In the genomic region with DNA sequence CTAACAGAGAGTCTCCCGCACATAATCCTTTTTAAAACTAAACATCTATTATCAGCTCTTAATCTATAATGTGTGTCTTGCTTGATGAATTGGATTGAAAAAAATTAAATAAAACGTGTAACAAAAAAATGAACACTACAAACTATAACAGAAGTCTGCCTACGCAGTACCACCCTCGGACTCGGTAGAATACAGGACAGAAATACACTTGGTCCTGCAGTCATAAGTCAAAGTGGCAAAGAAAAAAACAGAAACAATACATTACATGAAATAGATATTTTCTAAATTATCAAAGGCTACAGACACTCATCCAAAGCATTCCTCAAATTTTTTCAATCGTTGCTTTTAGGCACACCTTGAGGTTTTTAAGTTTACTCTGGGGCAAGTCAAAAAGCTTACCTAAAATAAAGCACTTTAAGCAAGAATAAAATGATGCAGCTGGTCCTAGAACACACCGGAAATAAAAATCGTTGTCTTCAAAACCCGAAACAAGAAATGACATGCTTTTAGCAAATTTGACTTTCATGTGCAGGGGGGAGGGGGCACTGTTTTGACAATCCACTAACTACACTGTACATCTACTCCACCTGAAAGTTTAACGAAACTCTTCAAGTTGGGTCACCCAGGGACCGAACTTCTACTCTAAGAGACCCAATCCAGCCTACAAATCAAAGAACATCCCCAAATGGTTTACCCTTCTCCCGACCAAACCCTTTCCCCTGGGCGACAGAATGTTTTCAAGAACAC, we compare ENCODE assay signal across 8 cellular contexts. TPM values are rescaled to one million over a fixed set of nuclear protein-coding genes. Genes with fewer than 3 reads are reported as not detected.
A peak's percentile ranks its signal among the peaks of the same experiment; 100 is the strongest.
DNase-seq lines count a peak whose midpoint lies in the region; ATAC-seq, FAIRE-seq and TF ChIP-seq lines count a peak whose summit lies in the region.

No MANE protein-coding gene starts in this region.

- peak overlapping the region; percentile 94 to 97 for H3K4me3 ChIP-seq in ascending aorta
- peak overlapping the region; percentile 91 to 99 (median 95) for H3K4me3 ChIP-seq in HepG2 (replicated peaks in 1 of 3; ENCODE audit: insufficient read depth in 1 of 3, low read depth in 2 of 3, low read length in 3 of 3)

- TF ChIP-seq POLR2A in HepG2 (IDR thresholded peaks at IDR 0.05; ENCODE audit: insufficient read depth in 1 of 2, low read depth in 2 of 2, low read length in 2 of 2) = no peak

- H3K79me2 ChIP-seq in HepG2 (ENCODE audit: insufficient read depth, low read length) = peaks cover 62% of the 10 kb centered on the region

- ATAC-seq in GM19395 (IDR thresholded peaks at IDR 0.05; ENCODE audit: unreplicated experiment) (peak; percentile 13), HepG2 (no peak), GM19455 (IDR thresholded peaks at IDR 0.05; ENCODE audit: unreplicated experiment) (no peak)

- TF ChIP-seq RAD21 in HepG2 (CRISPR knock-in tag; IDR thresholded peaks at IDR 0.05) = no peak

- H3K27ac ChIP-seq in ascending aorta (peak overlapping the region; percentile 98), HepG2 (ENCODE audit: extremely low read length, insufficient read depth, low read length) (peak overlapping the region; percentile 97)

- 2% methylated on average over 13 of the region's 13 CpGs for WGBS in HepG2 (ENCODE audit: low lambda C conversion rate)

- H3K36me3 ChIP-seq in ascending aorta (no peaks in the 10 kb centered on the region), HepG2 (replicated peaks in 1 of 2; ENCODE audit: control insufficient read depth in 1 of 2, insufficient read depth in 2 of 2, low read length in 2 of 2) (no peaks in the 10 kb centered on the region)

- in situ Hi-C loops in HepG2 (cut with HindIII; ENCODE audit: extremely low pct_ligation_motif_present, low pct_unique_long_range_greater_than_20kb) = no loop called here

- no peak overlapping the region for H2AFZ ChIP-seq in HepG2 (ENCODE audit: low read length)

- H3K4me2 ChIP-seq in HepG2 (ENCODE audit: low read depth, low read length) = peak overlapping the region; percentile 80

- CTCF ChIA-PET in HepG2 (lab: Yijun Ruan, JAX; ENCODE audit: low intra/inter-chr PET ratio, low total read pairs) = no interaction called here

- H3K9me3 ChIP-seq in ascending aorta (no peaks in the 10 kb centered on the region), HepG2 (ENCODE audit: low read length) (no peaks in the 10 kb centered on the region)

- H3K4me1 ChIP-seq in ascending aorta = peaks cover 0 to 18% of the 10 kb centered on the region in 2 donors
- H3K4me1 ChIP-seq in HepG2 (ENCODE audit: insufficient read depth, low read length) = peaks cover 47% of the 10 kb centered on the region

- no peak for TF ChIP-seq CTCF in ascending aorta (IDR thresholded peaks at IDR 0.05)
- no peak for TF ChIP-seq CTCF in HepG2 (CRISPR knock-in tag; IDR thresholded peaks at IDR 0.05)

- DNase-seq in NAMALWA (ENCODE audit: low spot score) = peak; percentile 77
- no peak for DNase-seq in ascending aorta (ENCODE audit: low spot score in 2 of 2)
- no peak for DNase-seq in HepG2 (ENCODE audit: low spot score)
- peak; percentile 33 for DNase-seq in stimulated activated naive CD4-positive, alpha-beta T cell treated with Interleukin-2 at 50 U/mL for 16 hours (lab: John Stamatoyannopoulos, UW)
- no peak for DNase-seq in NCI-H510A treated with DMSO at 0.1 percent for 48 hours (lab: John Stamatoyannopoulos, UW)
- DNase-seq in NCI-H1092 treated with DMSO at 0.1 percent for 48 hours (lab: John Stamatoyannopoulos, UW) = no peak

- TF ChIP-seq EP300 in HepG2 (IDR thresholded peaks at IDR 0.05; ENCODE audit: low read depth in 2 of 2, low read length in 2 of 2) (no peak), HepG2 (CRISPR knock-in tag; IDR thresholded peaks at IDR 0.05; ENCODE audit: borderline replicate concordance) (no peak)

- FAIRE-seq in HepG2 (lab: Jason Lieb, UNC) = no peak

- intact Hi-C loops in ascending aorta (cut with DNase I) = loop anchor here (2.0 to 10.0 kb wide), 4 partner anchors 307 to 1043 kb away; partner anchors contain the start of gene POLR2M
- intact Hi-C loops in HepG2 (cut with micrococcal nuclease; ENCODE audit: unreplicated experiment) = loop anchor here (5.0 to 10.0 kb wide), 2 partner anchors 73 to 316 kb away; partner anchors contain the start of gene LIPC

- H3K9ac ChIP-seq in HepG2 (ENCODE audit: insufficient read depth, low read depth, low read length) = peak overlapping the region; percentile 96

- peaks cover 21% of the 10 kb centered on the region for H4K20me1 ChIP-seq in HepG2 (ENCODE audit: insufficient read depth, low read length)

- no peaks in the 10 kb centered on the region for H3K27me3 ChIP-seq in ascending aorta
- no peaks in the 10 kb centered on the region; a peak in 1 of 5 replicates for H3K27me3 ChIP-seq in HepG2 (ENCODE audit: control insufficient read depth in 1 of 2, insufficient read depth in 2 of 2, low read length in 2 of 2)

- TSS peak; percentile 54 for BruUV-seq in HepG2 (replicated peaks; lab: Mats Ljungman, UMichigan)

- POLR2A ChIA-PET in HepG2 (lab: Yijun Ruan, JAX) = interaction anchor here (0.7 to 3.4 kb wide), 3 partner anchors 15 to 117 kb away, joined by 3 to 111 read pairs (median 3); partner anchors contain the start of gene MINDY2

TF ChIP-seq in HepG2, 621 proteins besides CTCF, POLR2A, EP300 and RAD21 (continues in another document):
- TF ChIP-seq SAP130 (CRISPR knock-in tag; IDR thresholded peaks at IDR 0.05; ENCODE audit: low read depth) (0 out of 2 replicates have a peak, but pooled peaks have one; percentile 8), ZNF329 (CRISPR knock-in tag; IDR thresholded peaks at IDR 0.05; ENCODE audit: low read depth) (no peak), ZFP36 (IDR thresholded peaks at IDR 0.05; ENCODE audit: borderline replicate concordance, low read depth, low read length, partially characterized antibody) (no peak), ZNF572 (CRISPR knock-in tag; IDR thresholded peaks at IDR 0.05) (no peak), ZNF446 (CRISPR knock-in tag; IDR thresholded peaks at IDR 0.05) (no peak), ARID2 (CRISPR knock-in tag; IDR thresholded peaks at IDR 0.05; ENCODE audit: borderline replicate concordance) (0 out of 2 replicates have a peak, but pooled peaks have one; percentile 52), ZBTB3 (CRISPR knock-in tag; IDR thresholded peaks at IDR 0.05; ENCODE audit: borderline replicate concordance, low read depth) (0 out of 2 replicates have a peak, but pooled peaks have one; percentile 48)

RNA-seq across cellular contexts. Expression of gene ADAM10, which starts 1.3 kb away (rescaled TPM):
- total RNA-seq in ascending aorta = 44.6 TPM
- 86.8 and 125 TPM in 2 replicates for total RNA-seq in HepG2 (2016; rRNA removed; fragmentation: Illumina TruSeq; extraction: Trizol)
- total RNA-seq in HepG2 (2016; cell fraction: cytosol; rRNA removed; fragmentation: Illumina TruSeq; extraction: Trizol; ENCODE audit: low read depth) = 14.1 and 22.6 TPM in 2 replicates
- total RNA-seq in HepG2 (2016; cell fraction: insoluble cytoplasmic fraction; rRNA removed; fragmentation: Illumina TruSeq; extraction: Trizol) = 82.6 and 120 TPM in 2 replicates
- 28.6 TPM in 2 replicates for total RNA-seq in HepG2 (2016; cell fraction: membrane; rRNA removed; fragmentation: Illumina TruSeq; extraction: Trizol)
- 136 and 171 TPM in 2 replicates for total RNA-seq in HepG2 (2016; cell fraction: nucleus; rRNA removed; fragmentation: Illumina TruSeq; extraction: Trizol)
- polyA plus RNA-seq in HepG2 (2011; rRNA removed) = 92.7 and 100 TPM in 2 replicates
- polyA plus RNA-seq in HepG2 (2011; cell fraction: cytosol; rRNA removed) = 78.0 and 88.1 TPM in 2 replicates
- polyA plus RNA-seq in HepG2 (2011; cell fraction: nucleus; rRNA removed) = 34.5 and 42.9 TPM in 2 replicates
- 130 and 143 TPM in 2 replicates for polyA plus RNA-seq in HepG2 (2012)
- 3.0 and 3.6 TPM in 2 replicates for polyA plus RNA-seq in HepG2 (2016; cell fraction: cytosol; fragmentation: Illumina TruSeq; extraction: Trizol; ENCODE audit: low read depth)
- polyA plus RNA-seq in HepG2 (2016; cell fraction: insoluble cytoplasmic fraction; fragmentation: Illumina TruSeq; extraction: Trizol; ENCODE audit: low read depth) = 52.9 and 53.5 TPM in 2 replicates
- 6.1 and 9.4 TPM in 2 replicates for polyA plus RNA-seq in HepG2 (2016; cell fraction: membrane; fragmentation: Illumina TruSeq; extraction: Trizol; ENCODE audit: low read depth)
- 79.1 and 82.6 TPM in 2 replicates for polyA plus RNA-seq in HepG2 (2016; cell fraction: nucleus; fragmentation: Illumina TruSeq; extraction: Trizol; ENCODE audit: insufficient read depth, low read depth)
- 80.0 and 86.9 TPM in 2 replicates for polyA minus RNA-seq in HepG2 (2011; rRNA and poly(A)+ RNA removed; ENCODE audit: low replicate concordance)
- 155 and 159 TPM in 2 replicates for polyA minus RNA-seq in HepG2 (2011; cell fraction: cytosol; rRNA and poly(A)+ RNA removed)
- 151 and 153 TPM in 2 replicates for polyA minus RNA-seq in HepG2 (2011; cell fraction: nucleus; rRNA and poly(A)+ RNA removed)

RNA-seq across cellular contexts. Expression of gene MINDY2, which starts 22.9 kb away (rescaled TPM):
- total RNA-seq in ascending aorta = 10.4 TPM
- total RNA-seq in HepG2 (2016; rRNA removed; fragmentation: Illumina TruSeq; extraction: Trizol) = 12.6 and 15.6 TPM in 2 replicates
- total RNA-seq in HepG2 (2016; cell fraction: cytosol; rRNA removed; fragmentation: Illumina TruSeq; extraction: Trizol; ENCODE audit: low read depth) = 0.97 and 1.0 TPM in 2 replicates
- total RNA-seq in HepG2 (2016; cell fraction: insoluble cytoplasmic fraction; rRNA removed; fragmentation: Illumina TruSeq; extraction: Trizol) = 11.6 and 15.8 TPM in 2 replicates
- 4.3 and 4.8 TPM in 2 replicates for total RNA-seq in HepG2 (2016; cell fraction: membrane; rRNA removed; fragmentation: Illumina TruSeq; extraction: Trizol)
- total RNA-seq in HepG2 (2016; cell fraction: nucleus; rRNA removed; fragmentation: Illumina TruSeq; extraction: Trizol) = 7.8 and 9.8 TPM in 2 replicates
- 5.3 and 7.2 TPM in 2 replicates for polyA plus RNA-seq in HepG2 (2011; rRNA removed)
- polyA plus RNA-seq in HepG2 (2011; cell fraction: cytosol; rRNA removed) = 2.7 and 3.6 TPM in 2 replicates
- 4.8 and 5.0 TPM in 2 replicates for polyA plus RNA-seq in HepG2 (2011; cell fraction: nucleus; rRNA removed)
- 6.3 and 7.5 TPM in 2 replicates for polyA plus RNA-seq in HepG2 (2012)
- 0.26 and 0.32 TPM in 2 replicates for polyA plus RNA-seq in HepG2 (2016; cell fraction: cytosol; fragmentation: Illumina TruSeq; extraction: Trizol; ENCODE audit: low read depth)
- 8.7 and 9.9 TPM in 2 replicates for polyA plus RNA-seq in HepG2 (2016; cell fraction: insoluble cytoplasmic fraction; fragmentation: Illumina TruSeq; extraction: Trizol; ENCODE audit: low read depth)
- 0.96 and 1.4 TPM in 2 replicates for polyA plus RNA-seq in HepG2 (2016; cell fraction: membrane; fragmentation: Illumina TruSeq; extraction: Trizol; ENCODE audit: low read depth)
- 8.1 and 9.1 TPM in 2 replicates for polyA plus RNA-seq in HepG2 (2016; cell fraction: nucleus; fragmentation: Illumina TruSeq; extraction: Trizol; ENCODE audit: insufficient read depth, low read depth)
- polyA minus RNA-seq in HepG2 (2011; rRNA and poly(A)+ RNA removed; ENCODE audit: low replicate concordance) = 7.7 and 12.1 TPM in 2 replicates
- polyA minus RNA-seq in HepG2 (2011; cell fraction: cytosol; rRNA and poly(A)+ RNA removed) = 13.5 and 13.7 TPM in 2 replicates
- 12.0 and 13.6 TPM in 2 replicates for polyA minus RNA-seq in HepG2 (2011; cell fraction: nucleus; rRNA and poly(A)+ RNA removed)

Comparison
In these comparisons a context has a peak if more than half of its experiments do, and no peak if none do; other contexts are left out.
1. DNase-seq: peak in NAMALWA (single experiment) and stimulated activated naive CD4-positive, alpha-beta T cell treated with Interleukin-2 at 50 U/mL for 16 hours (single experiment); none in ascending aorta (0 of 2), HepG2 (single experiment), NCI-H510A treated with DMSO at 0.1 percent for 48 hours (single experiment) and NCI-H1092 treated with DMSO at 0.1 percent for 48 hours (single experiment).